In genomic region chr2:195411219-195411687, GRCh38 we compare ENCODE assay signal across 19 cellular contexts.
A peak's percentile ranks its signal among the peaks of the same experiment; 100 is the strongest.
DNase-seq lines count a peak whose midpoint lies in the region; ATAC-seq, FAIRE-seq and TF ChIP-seq lines count a peak whose summit lies in the region.
"Had no signal": no experiment of that assay in that cellular context is flagged by ENCODE, and none has a peak within 500 bp of the region (broad histone marks: within the 10 kb centered on the region; RNA-seq: fewer than 3 reads in every experiment).

No MANE protein-coding gene starts in this region.

- no peak overlapping the region for H3K9ac ChIP-seq in neural progenitor cell

- H3K27ac Mint-ChIP-seq in neural progenitor cell: no peak overlapping the region
- H3K27ac Mint-ChIP-seq: activated naive CD8-positive, alpha-beta T cell; immature natural killer cell; mesothelial cell of epicardium had no signal

- H2AFZ ChIP-seq in neural progenitor cell (replicated peaks): no peak overlapping the region

- H3K9me3 ChIP-seq in neural progenitor cell (ENCODE audit: low read depth): no peaks in the 10 kb centered on the region
- H3K9me3 ChIP-seq: prostate gland, upper lobe of right lung had no signal

- no peaks in the 10 kb centered on the region for H3K79me2 ChIP-seq in neural progenitor cell (ENCODE audit: low read depth)

- no peaks in the 10 kb centered on the region for H3K27me3 Mint-ChIP-seq in neural progenitor cell (ENCODE audit: insufficient read depth, low read depth)
- H3K27me3 Mint-ChIP-seq: activated naive CD8-positive, alpha-beta T cell had no signal

- FAIRE-seq in H54 (lab: Jason Lieb, UNC): peak; percentile 65
- FAIRE-seq: frontal cortex, RCC 7860 had no signal

- no peaks in the 10 kb centered on the region for H4K20me1 ChIP-seq in neural progenitor cell (ENCODE audit: low read depth)

- TF ChIP-seq POLR2A in H54 (IDR thresholded peaks at IDR 0.05; ENCODE audit: low read depth, low read length): no peak

- no peak overlapping the region for H3K4me3 ChIP-seq in fibroblast of villous mesenchyme (ENCODE audit: low read depth, low read length)
- no peak overlapping the region for H3K4me3 ChIP-seq in neural progenitor cell
- H3K4me3 ChIP-seq: prostate gland, upper lobe of right lung had no signal

- H3K27ac ChIP-seq in neural progenitor cell: no peak overlapping the region
- H3K27ac ChIP-seq: prostate gland, upper lobe of right lung had no signal

- H3K4me2 ChIP-seq in neural progenitor cell: no peak overlapping the region

- no peak for ATAC-seq in SK-N-SH treated with all-trans-retinoic acid at 6 μM for 48 hours
- ATAC-seq in HG03521 (IDR thresholded peaks at IDR 0.05; ENCODE audit: unreplicated experiment): no peak
- ATAC-seq: upper lobe of right lung had no signal

- DNase-seq in AG08395 (ENCODE audit: low spot score) (peak; percentile 47), H54 (ENCODE audit: insufficient read length, low spot score) (no peak), fibroblast of villous mesenchyme (ENCODE audit: low read depth) (peak; percentile 58), NCI-H1105 (lab: John Stamatoyannopoulos, UW) (no peak), neural progenitor cell (ENCODE audit: low spot score) (no peak)
- DNase-seq in activated naive CD4-positive, alpha-beta T cell treated with Interleukin-2 at 50 U/mL for 16 hours: no peak
- DNase-seq: dermis blood vessel endothelial cell; DMS153; immature natural killer cell; NCI-H1048; stimulated activated CD4-positive, alpha-beta T cell treated with anti-CD3 and anti-CD28 coated beads, Interleukin-1b, Interleukin-23, amount 100 ng/mL, for 48 hours; upper lobe of right lung had no signal

- no peaks in the 10 kb centered on the region for H3K9me3 Mint-ChIP-seq in neural progenitor cell
- H3K9me3 Mint-ChIP-seq: immature natural killer cell, mesothelial cell of epicardium had no signal

- H3K4me1 Mint-ChIP-seq in neural progenitor cell: peaks cover 6% of the 10 kb centered on the region
- H3K4me1 Mint-ChIP-seq: immature natural killer cell had no signal

- no peaks in the 10 kb centered on the region for H3K36me3 Mint-ChIP-seq in neural progenitor cell
- H3K36me3 Mint-ChIP-seq: activated naive CD8-positive, alpha-beta T cell; immature natural killer cell; mesothelial cell of epicardium had no signal

- no peaks in the 10 kb centered on the region for H3F3A ChIP-seq in neural progenitor cell (ENCODE audit: low read depth)

- no peaks in the 10 kb centered on the region for H3K27me3 ChIP-seq in neural progenitor cell
- H3K27me3 ChIP-seq: upper lobe of right lung had no signal

- H3K36me3 ChIP-seq in neural progenitor cell: no peaks in the 10 kb centered on the region
- H3K36me3 ChIP-seq: prostate gland, upper lobe of right lung had no signal

- H3K4me1 ChIP-seq in neural progenitor cell: no peaks in the 10 kb centered on the region
- H3K4me1 ChIP-seq: prostate gland, upper lobe of right lung had no signal

- H3K4me3 Mint-ChIP-seq in neural progenitor cell: no peak overlapping the region
- H3K4me3 Mint-ChIP-seq: activated naive CD8-positive, alpha-beta T cell; immature natural killer cell; mesothelial cell of epicardium had no signal

- TF ChIP-seq CTCF in fibroblast of villous mesenchyme (IDR thresholded peaks at IDR 0.05; ENCODE audit: insufficient read depth, low read depth, low read length): no peak
- TF ChIP-seq CTCF in neural progenitor cell (IDR thresholded peaks at IDR 0.05): no peak

TF ChIP-seq in SK-N-SH treated with all-trans-retinoic acid at 6 μM for 48 hours, 23 proteins besides CTCF, POLR2A, EP300 and RAD21:
- TF ChIP-seq ZFP3 (CRISPR knock-in tag; IDR thresholded peaks at IDR 0.05) (no peak), PATZ1 (CRISPR knock-in tag; IDR thresholded peaks at IDR 0.05; ENCODE audit: borderline replicate concordance) (no peak), BACH2 (CRISPR knock-in tag; IDR thresholded peaks at IDR 0.05; ENCODE audit: borderline replicate concordance) (no peak), ZFP30 (CRISPR knock-in tag; IDR thresholded peaks at IDR 0.05) (no peak), CSRNP3 (CRISPR knock-in tag; IDR thresholded peaks at IDR 0.05) (no peak), ISL1 (CRISPR knock-in tag; IDR thresholded peaks at IDR 0.05) (0 out of 2 replicates have a peak, but pooled peaks have one; percentile 20)

Comparison
In these comparisons a context has a peak if more than half of its experiments do, and no peak if none do; other contexts are left out.
1. DNase-seq: peak in AG08395 (single experiment) and fibroblast of villous mesenchyme (single experiment); none in H54 (single experiment), NCI-H1105 (single experiment), activated naive CD4-positive, alpha-beta T cell treated with Interleukin-2 at 50 U/mL for 16 hours (single experiment) and neural progenitor cell (single experiment).